ENCODE assay signal across 8 cellular contexts in genomic region chr13:36883392-36883791, GRCh38. TPM values are rescaled to one million over a fixed set of nuclear protein-coding genes. Genes with fewer than 3 reads are reported as not detected.
A peak's percentile ranks its signal among the peaks of the same experiment; 100 is the strongest.
DNase-seq lines count a peak whose midpoint lies in the region; ATAC-seq and TF ChIP-seq lines count a peak whose summit lies in the region.
"Not testable (repeated sequence)": the region's sequence is repeated elsewhere in the genome, so short reads cannot be mapped to it uniquely, and the experiment has no call there.
"Had no signal": no experiment of that assay in that cellular context is flagged by ENCODE, and none has a peak within 500 bp of the region (broad histone marks: within the 10 kb centered on the region; RNA-seq: fewer than 3 reads in every experiment).

No MANE protein-coding gene starts in this region.

- H3K27me3 Mint-ChIP-seq in nephron progenitor cell (ENCODE audit: low read depth, poor library complexity) = not testable (repeated sequence)

- peaks cover 40% of the 10 kb centered on the region for H3K4me1 Mint-ChIP-seq in nephron progenitor cell

- peak overlapping the region; percentile 58 for H3K27ac Mint-ChIP-seq in nephron progenitor cell

- H3K4me3 Mint-ChIP-seq in nephron progenitor cell = not testable (repeated sequence)

- CTCF ChIA-PET in RWPE1 (lab: Yijun Ruan, JAX) = interaction anchor here (0.7 kb wide), 1 partner anchor 35 kb away, joined by 3 read pairs; no protein-coding TSS in a partner anchor

- peaks cover 27% of the 10 kb centered on the region for H3K36me3 Mint-ChIP-seq in nephron progenitor cell (ENCODE audit: low read depth)

- peak; percentile 42 for ATAC-seq in left colon
- ATAC-seq in sciatic nerve = peak; percentile 58

- peak; percentile 2 for DNase-seq in EH (ENCODE audit: low read depth)
- DNase-seq in M059J (ENCODE audit: low read depth) = peak; percentile 2
- not testable (repeated sequence) for DNase-seq in RWPE1 (ENCODE audit: low spot score); left colon; nephron progenitor cell; sciatic nerve (ENCODE audit: low spot score)
- DNase-seq in dermis blood vessel endothelial cell = peak; percentile 64

- not testable (repeated sequence) for H3K9me3 Mint-ChIP-seq in nephron progenitor cell

- POLR2A ChIA-PET in RWPE1 (lab: Yijun Ruan, JAX; ENCODE audit: low non-redundant PET) = not testable (repeated sequence)

- peak overlapping the region; percentile 23; the same call in 1 of the 2 replicates for H3K27ac ChIP-seq in RWPE1

- not testable (repeated sequence) for TF ChIP-seq CTCF in RWPE1 (conservative IDR thresholded peaks at IDR 0.05; ENCODE audit: low read depth); nephron progenitor cell (IDR thresholded peaks at IDR 0.05)

- intact Hi-C loops in left colon (cut with DNase I, micrococcal nuclease); sciatic nerve (cut with DNase I): not testable (repeated sequence)

RNA-seq across cellular contexts. Expression of gene SMAD9, which starts 36.6 kb away (rescaled TPM):
- 4.0 and 5.8 TPM in 2 replicates for total RNA-seq in M059J (2014; rRNA removed; shearing (Covaris generic))
- total RNA-seq in dermis blood vessel endothelial cell = 11.1 and 24.9 TPM in 2 replicates
- total RNA-seq in left colon = 10 to 100 TPM in 1 of 2 donors, 1 to 10 TPM in 1; 9.7 to 13.0 TPM
- 30.5 TPM for total RNA-seq in sciatic nerve
- total RNA-seq: CD4-positive, alpha-beta memory T cell had no signal
